In the genomic region with DNA sequence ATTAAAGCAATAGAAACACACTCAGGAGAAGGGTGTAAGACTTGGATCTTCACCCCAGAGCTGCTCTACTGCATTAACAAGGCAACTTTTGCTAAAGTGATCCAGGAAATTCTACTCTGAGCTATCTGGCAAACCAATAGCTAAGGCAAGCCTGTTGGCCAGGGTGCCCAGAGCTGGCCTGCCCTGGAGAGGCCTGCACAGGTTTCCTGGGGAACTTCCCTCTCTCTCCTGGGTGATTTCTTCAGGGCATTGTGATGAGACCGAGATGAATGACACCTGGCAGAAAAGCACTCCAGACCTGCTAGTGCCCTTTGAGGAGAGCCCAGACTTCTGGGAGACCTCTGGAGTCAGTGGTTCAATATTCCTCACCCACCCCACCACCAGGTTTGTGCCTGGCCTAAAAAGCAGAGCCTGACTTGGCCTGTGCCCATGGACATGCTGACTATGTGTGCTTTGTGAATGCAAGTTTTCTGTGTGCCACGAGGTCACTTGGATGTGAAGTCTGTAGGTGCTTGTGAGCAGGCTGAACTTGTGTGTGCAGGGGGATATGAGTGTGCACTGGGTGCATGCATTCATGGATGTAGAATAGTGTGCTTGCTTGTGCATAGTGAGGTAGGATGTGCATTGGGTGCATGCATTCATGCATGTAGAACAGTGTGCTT, we compare ENCODE assay signal across 1 cellular context.
TF ChIP-seq lines count a peak whose summit lies in the region.

No MANE protein-coding gene starts in this region.

TF ChIP-seq in HepG2, 621 proteins besides CTCF, POLR2A, EP300 and RAD21:
- TF ChIP-seq ZNF124 (CRISPR knock-in tag; IDR thresholded peaks at IDR 0.05) (no peak), ZSCAN25 (CRISPR knock-in tag; IDR thresholded peaks at IDR 0.05) (no peak), AFF4 (CRISPR knock-in tag; IDR thresholded peaks at IDR 0.05) (no peak), NBN (conservative IDR thresholded peaks at IDR 0.05) (no peak), EHMT2 (IDR thresholded peaks at IDR 0.05; ENCODE audit: borderline replicate concordance, low read depth, low read length) (no peak), TCF7 (IDR thresholded peaks at IDR 0.05; ENCODE audit: low read depth) (no peak), ZFY (CRISPR knock-in tag; IDR thresholded peaks at IDR 0.05) (no peak), POLR2G (IDR thresholded peaks at IDR 0.05; ENCODE audit: low read depth, low read length) (no peak), TCF7L2 (IDR thresholded peaks at IDR 0.05; ENCODE audit: low read depth, low read length) (no peak), RARA (CRISPR knock-in tag; IDR thresholded peaks at IDR 0.05) (no peak), MTA1 (CRISPR knock-in tag; IDR thresholded peaks at IDR 0.05; ENCODE audit: borderline replicate concordance) (no peak), LCORL (IDR thresholded peaks at IDR 0.05) (no peak), LCORL (CRISPR knock-in tag; IDR thresholded peaks at IDR 0.05) (no peak), ZNF776 (CRISPR knock-in tag; IDR thresholded peaks at IDR 0.05) (no peak), KLF11 (CRISPR knock-in tag; IDR thresholded peaks at IDR 0.05) (no peak), SOX13 (IDR thresholded peaks at IDR 0.05) (no peak), SOX13 (CRISPR knock-in tag; conservative IDR thresholded peaks at IDR 0.05 in 1 of 2, IDR thresholded peaks at IDR 0.05 in 1 of 2) (no peak), ZBTB8A (CRISPR knock-in tag; IDR thresholded peaks at IDR 0.05; ENCODE audit: borderline replicate concordance, low read depth) (no peak)
- TF ChIP-seq, protein P1, sequence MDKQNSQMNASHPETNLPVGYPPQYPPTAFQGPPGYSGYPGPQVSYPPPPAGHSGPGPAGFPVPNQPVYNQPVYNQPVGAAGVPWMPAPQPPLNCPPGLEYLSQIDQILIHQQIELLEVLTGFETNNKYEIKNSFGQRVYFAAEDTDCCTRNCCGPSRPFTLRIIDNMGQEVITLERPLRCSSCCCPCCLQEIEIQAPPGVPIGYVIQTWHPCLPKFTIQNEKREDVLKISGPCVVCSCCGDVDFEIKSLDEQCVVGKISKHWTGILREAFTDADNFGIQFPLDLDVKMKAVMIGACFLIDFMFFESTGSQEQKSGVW (CRISPR knock-in tag; IDR thresholded peaks at IDR 0.05; ENCODE audit: borderline replicate concordance), result no peak
- TF ChIP-seq, protein P2, sequence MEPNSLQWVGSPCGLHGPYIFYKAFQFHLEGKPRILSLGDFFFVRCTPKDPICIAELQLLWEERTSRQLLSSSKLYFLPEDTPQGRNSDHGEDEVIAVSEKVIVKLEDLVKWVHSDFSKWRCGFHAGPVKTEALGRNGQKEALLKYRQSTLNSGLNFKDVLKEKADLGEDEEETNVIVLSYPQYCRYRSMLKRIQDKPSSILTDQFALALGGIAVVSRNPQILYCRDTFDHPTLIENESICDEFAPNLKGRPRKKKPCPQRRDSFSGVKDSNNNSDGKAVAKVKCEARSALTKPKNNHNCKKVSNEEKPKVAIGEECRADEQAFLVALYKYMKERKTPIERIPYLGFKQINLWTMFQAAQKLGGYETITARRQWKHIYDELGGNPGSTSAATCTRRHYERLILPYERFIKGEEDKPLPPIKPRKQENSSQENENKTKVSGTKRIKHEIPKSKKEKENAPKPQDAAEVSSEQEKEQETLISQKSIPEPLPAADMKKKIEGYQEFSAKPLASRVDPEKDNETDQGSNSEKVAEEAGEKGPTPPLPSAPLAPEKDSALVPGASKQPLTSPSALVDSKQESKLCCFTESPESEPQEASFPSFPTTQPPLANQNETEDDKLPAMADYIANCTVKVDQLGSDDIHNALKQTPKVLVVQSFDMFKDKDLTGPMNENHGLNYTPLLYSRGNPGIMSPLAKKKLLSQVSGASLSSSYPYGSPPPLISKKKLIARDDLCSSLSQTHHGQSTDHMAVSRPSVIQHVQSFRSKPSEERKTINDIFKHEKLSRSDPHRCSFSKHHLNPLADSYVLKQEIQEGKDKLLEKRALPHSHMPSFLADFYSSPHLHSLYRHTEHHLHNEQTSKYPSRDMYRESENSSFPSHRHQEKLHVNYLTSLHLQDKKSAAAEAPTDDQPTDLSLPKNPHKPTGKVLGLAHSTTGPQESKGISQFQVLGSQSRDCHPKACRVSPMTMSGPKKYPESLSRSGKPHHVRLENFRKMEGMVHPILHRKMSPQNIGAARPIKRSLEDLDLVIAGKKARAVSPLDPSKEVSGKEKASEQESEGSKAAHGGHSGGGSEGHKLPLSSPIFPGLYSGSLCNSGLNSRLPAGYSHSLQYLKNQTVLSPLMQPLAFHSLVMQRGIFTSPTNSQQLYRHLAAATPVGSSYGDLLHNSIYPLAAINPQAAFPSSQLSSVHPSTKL (CRISPR knock-in tag; IDR thresholded peaks at IDR 0.05), result no peak
- TF ChIP-seq, protein P3, sequence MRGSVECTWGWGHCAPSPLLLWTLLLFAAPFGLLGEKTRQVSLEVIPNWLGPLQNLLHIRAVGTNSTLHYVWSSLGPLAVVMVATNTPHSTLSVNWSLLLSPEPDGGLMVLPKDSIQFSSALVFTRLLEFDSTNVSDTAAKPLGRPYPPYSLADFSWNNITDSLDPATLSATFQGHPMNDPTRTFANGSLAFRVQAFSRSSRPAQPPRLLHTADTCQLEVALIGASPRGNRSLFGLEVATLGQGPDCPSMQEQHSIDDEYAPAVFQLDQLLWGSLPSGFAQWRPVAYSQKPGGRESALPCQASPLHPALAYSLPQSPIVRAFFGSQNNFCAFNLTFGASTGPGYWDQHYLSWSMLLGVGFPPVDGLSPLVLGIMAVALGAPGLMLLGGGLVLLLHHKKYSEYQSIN (CRISPR knock-in tag; IDR thresholded peaks at IDR 0.05; ENCODE audit: borderline replicate concordance), result no peak
